Comparison of ENCODE assay signal across 24 cellular contexts in the genomic region with DNA sequence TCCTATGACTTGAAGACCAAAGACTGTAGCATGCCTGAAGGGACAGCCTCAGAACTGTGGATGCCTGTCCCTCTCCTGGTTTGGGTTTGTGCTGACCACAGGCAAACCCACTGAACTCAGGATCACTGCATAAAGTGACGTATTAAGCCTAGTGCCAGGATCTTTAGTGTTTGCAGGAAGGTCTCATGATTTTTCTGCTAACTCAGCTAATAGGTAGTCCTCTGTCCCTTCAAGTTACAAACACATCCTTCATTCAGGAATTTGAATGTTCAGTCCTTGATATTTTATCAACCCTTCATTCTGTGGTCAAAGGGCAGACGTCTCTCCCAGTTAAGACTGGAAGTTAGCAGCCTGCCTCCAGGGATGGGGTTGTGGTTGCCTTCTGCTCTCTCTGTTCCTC. TPM values are rescaled to one million over a fixed set of nuclear protein-coding genes. Genes with fewer than 3 reads are reported as not detected.
"Had no signal": no experiment of that assay in that cellular context is flagged by ENCODE, and none has a peak within 500 bp of the region (broad histone marks: within the 10 kb centered on the region; RNA-seq: fewer than 3 reads in every experiment).

No MANE protein-coding gene starts in this region.

- H3K4me3 Mint-ChIP-seq: mesothelial cell of epicardium; natural killer cell treated with Interleukin-12 subunit alpha and Interleukin-12 subunit beta and Interleukin-15 and Interleukin-18, amount 100 ng/mL, for 72 hours; stimulated activated effector memory CD8-positive, alpha-beta T cell treated with anti-CD3 and anti-CD28 coated beads, Interleukin-12 subunit alpha, Interleukin-12 subunit beta, amount 100 ng/mL, for 72 hours; stimulated activated naive CD8-positive, alpha-beta T cell treated with anti-CD3 and anti-CD28 coated beads, Interleukin-15, Interleukin-2, amounts not matched to agents 100 ng/mL and 50 ng/mL, for 24 hours had no signal

- DNase-seq: islet precursor cell; left ventricle myocardium inferior; mesendoderm; naive B cell; ovary; spleen; stimulated activated CD4-positive, alpha-beta T cell treated with anti-CD3 and anti-CD28 coated beads, Interleukin-4, amount 100 ng/mL, for 24 hours; stimulated activated naive CD4-positive, alpha-beta T cell; tibial artery; trophoblast cell; upper lobe of right lung had no signal

- H3K27me3 ChIP-seq: ovary, right atrium auricular region, spleen, suprapubic skin, tibial artery, upper lobe of right lung had no signal

- H3K27ac ChIP-seq: left ventricle myocardium inferior, ovary, right atrium auricular region, skin epidermis, suprapubic skin, thoracic aorta, tibial artery, upper lobe of right lung had no signal

- H3K27me3 Mint-ChIP-seq: naive B cell; natural killer cell treated with Interleukin-12 subunit alpha and Interleukin-12 subunit beta and Interleukin-15 and Interleukin-18, amount 100 ng/mL, for 72 hours; stimulated activated naive CD8-positive, alpha-beta T cell treated with anti-CD3 and anti-CD28 coated beads, Interleukin-15, Interleukin-2, amounts not matched to agents 100 ng/mL and 50 ng/mL, for 24 hours had no signal

- H3K4me3 ChIP-seq: left ventricle myocardium inferior, lung, ovary, right atrium auricular region, skin epidermis, spleen, suprapubic skin, thoracic aorta, tibial artery, upper lobe of right lung had no signal

- H3K9me3 ChIP-seq: ovary, suprapubic skin, thoracic aorta, tibial artery, upper lobe of right lung had no signal

- H3K4me1 Mint-ChIP-seq: mesothelial cell of epicardium; stimulated activated effector memory CD8-positive, alpha-beta T cell treated with anti-CD3 and anti-CD28 coated beads, Interleukin-12 subunit alpha, Interleukin-12 subunit beta, amount 100 ng/mL, for 72 hours had no signal

- H3K9me3 Mint-ChIP-seq: stimulated activated effector memory CD8-positive, alpha-beta T cell treated with anti-CD3 and anti-CD28 coated beads, Interleukin-12 subunit alpha, Interleukin-12 subunit beta, amount 100 ng/mL, for 72 hours; stimulated activated naive CD8-positive, alpha-beta T cell treated with anti-CD3 and anti-CD28 coated beads, Interleukin-15, Interleukin-2, amounts not matched to agents 100 ng/mL and 50 ng/mL, for 24 hours had no signal

- H3K27ac Mint-ChIP-seq: mesothelial cell of epicardium; natural killer cell treated with Interleukin-12 subunit alpha and Interleukin-12 subunit beta and Interleukin-15 and Interleukin-18, amount 100 ng/mL, for 72 hours; progenitor cell of endocrine pancreas; stimulated activated effector memory CD8-positive, alpha-beta T cell treated with anti-CD3 and anti-CD28 coated beads, Interleukin-12 subunit alpha, Interleukin-12 subunit beta, amount 100 ng/mL, for 72 hours; stimulated activated naive CD8-positive, alpha-beta T cell treated with anti-CD3 and anti-CD28 coated beads, Interleukin-15, Interleukin-2, amounts not matched to agents 100 ng/mL and 50 ng/mL, for 24 hours had no signal

- H3K4me1 ChIP-seq: left ventricle myocardium inferior, right atrium auricular region, suprapubic skin, tibial artery had no signal

- H3K36me3 ChIP-seq: ovary, right atrium auricular region, spleen, suprapubic skin, thoracic aorta, tibial artery, upper lobe of right lung had no signal

- FAIRE-seq: urothelium cell line had no signal

- H3K36me3 Mint-ChIP-seq: mesothelial cell of epicardium; natural killer cell treated with Interleukin-12 subunit alpha and Interleukin-12 subunit beta and Interleukin-15 and Interleukin-18, amount 100 ng/mL, for 72 hours; stimulated activated effector memory CD8-positive, alpha-beta T cell treated with anti-CD3 and anti-CD28 coated beads, Interleukin-12 subunit alpha, Interleukin-12 subunit beta, amount 100 ng/mL, for 72 hours had no signal

- ATAC-seq: natural killer cell treated with Interleukin-12 subunit alpha and Interleukin-12 subunit beta and Interleukin-15 and Interleukin-18, amount 100 ng/mL, for 72 hours; sciatic nerve; stimulated activated effector memory CD8-positive, alpha-beta T cell treated with anti-CD3 and anti-CD28 coated beads, Interleukin-12 subunit alpha, Interleukin-12 subunit beta, amount 100 ng/mL, for 72 hours; upper lobe of right lung had no signal

RNA-seq across cellular contexts. Expression of gene OAS3, which starts 10.3 kb away (rescaled TPM):
- polyA plus RNA-seq: neural cell had no signal

RNA-seq across cellular contexts. Expression of gene OAS1, which starts 21.2 kb away (rescaled TPM):
- polyA plus RNA-seq: neural cell had no signal

RNA-seq across cellular contexts. Expression of gene OAS2, which starts 50.4 kb away (rescaled TPM):
- total RNA-seq: progenitor cell of endocrine pancreas had no signal
- polyA plus RNA-seq: neural cell had no signal
